Comparison of ENCODE assay signal across 27 cellular contexts in genomic region chr15:80310776-80311175, GRCh38. TPM values are rescaled to one million over a fixed set of nuclear protein-coding genes. Genes with fewer than 3 reads are reported as not detected.
DNase-seq lines count a peak whose midpoint lies in the region; ATAC-seq, FAIRE-seq and TF ChIP-seq lines count a peak whose summit lies in the region.
"Had no signal": no experiment of that assay in that cellular context is flagged by ENCODE, and none has a peak within 500 bp of the region (broad histone marks: within the 10 kb centered on the region; RNA-seq: fewer than 3 reads in every experiment).

No MANE protein-coding gene starts in this region.

- H3K4me1 ChIP-seq in K562 (replicated peaks in 1 of 2; ENCODE audit: control insufficient read depth in 2 of 2, insufficient read depth in 2 of 2, low read length in 2 of 2) (0 out of 5 replicates have a peak, but pooled peaks cover 0 to 4% of the 10 kb centered on the region in 2 experiments), testis (peaks cover 3% of the 10 kb centered on the region)
- H3K4me1 ChIP-seq: SJSA1 had no signal

- no peak overlapping the region for H2AFZ ChIP-seq in K562 (ENCODE audit: low read depth, low read length)
- H2AFZ ChIP-seq: PC-9 had no signal

- H3K27me3 ChIP-seq in K562 (ENCODE audit: control insufficient read depth in 2 of 2, insufficient read depth in 2 of 2, low read length in 2 of 2), result peaks cover 0 to 16% of the 10 kb centered on the region in 2 experiments
- H3K27me3 ChIP-seq in testis, result no peaks in the 10 kb centered on the region
- H3K27me3 ChIP-seq: SJSA1 had no signal

- TF ChIP-seq EP300 in K562 (IDR thresholded peaks at IDR 0.05; ENCODE audit: low read length), result no peak

- BruUV-seq in K562 (replicated peaks; lab: Mats Ljungman, UMichigan), result no TSS peak

- WGBS in K562 (ENCODE audit: insufficient coverage, low coverage, missing lambda C conversion rate), result 2% methylated on average over 7 of the region's 7 CpGs
- WGBS in testis, 2 donors, result 71 to 81% methylated on average over 7 of the region's 7 CpGs

- H3K9me3 ChIP-seq in K562 (replicated peaks; ENCODE audit: control insufficient read depth, insufficient read depth, low read depth, low read length) (no peaks in the 10 kb centered on the region), testis (no peaks in the 10 kb centered on the region)
- H3K9me3 ChIP-seq: SJSA1 had no signal

- no peak overlapping the region for H3K4me3 ChIP-seq in K562
- no peak overlapping the region for H3K4me3 ChIP-seq in testis
- H3K4me3 ChIP-seq: PC-9, SJSA1 had no signal

- intact Hi-C loops in K562 (cut with micrococcal nuclease), result no loop called here
- intact Hi-C loops in testis (cut with DNase I; ENCODE audit: low total_unique reads), result no loop called here

- H3K9ac ChIP-seq in K562 (ENCODE audit: insufficient read depth in 1 of 2, low read depth in 2 of 2, low read length in 2 of 2), result no peak overlapping the region

- DNase-seq in Daoy (ENCODE audit: low read depth) (peak; percentile 14), M059J (ENCODE audit: low read depth) (peak; percentile 21), K562 (ENCODE audit: extremely low read depth in 1 of 4, low spot score in 3 of 4) (no peak), testis (no peak), COLO829 (ENCODE audit: low spot score) (no peak), DMS153 treated with DMSO at 0.1 percent for 48 hours (lab: John Stamatoyannopoulos, UW; ENCODE audit: unreplicated experiment) (no peak)
- DNase-seq: C1 segment of cervical spinal cord; Calu3; CD8-positive, alpha-beta T cell; DND-41; H7; NCI-H1105; NCI-H1436 treated with DMSO at 0.1 percent for 48 hours; NCI-H1930; NCI-H2107; NCI-H524; NCI-H774; PC-9; Right ventricle myocardium superior; RPMI8226; T-cell had no signal

- no peak for TF ChIP-seq CTCF in K562 (IDR thresholded peaks at IDR 0.05 in 2 of 3, conservative IDR thresholded peaks at IDR 0.05 in 1 of 3; ENCODE audit: insufficient read depth in 2 of 3, low read depth in 1 of 3, low read length in 3 of 3)
- no peak for TF ChIP-seq CTCF in testis (IDR thresholded peaks at IDR 0.05)

- in situ Hi-C loops in K562 (cut with MboI), result no loop called here

- CTCF ChIA-PET in K562 (lab: Yijun Ruan, JAX; ENCODE audit: low intra/inter-chr PET ratio), result no interaction called here

- H3K36me3 ChIP-seq in K562 (ENCODE audit: control insufficient read depth, insufficient read depth, low read length) (no peaks in the 10 kb centered on the region), testis (ENCODE audit: low read depth, missing control alignments) (no peaks in the 10 kb centered on the region)
- H3K36me3 ChIP-seq: SJSA1 had no signal

- FAIRE-seq in K562 (lab: Jason Lieb, UNC), result no peak
- FAIRE-seq: GM19239, HepG2 had no signal

- no peak for TF ChIP-seq RAD21 in K562 (CRISPR knock-in tag; conservative IDR thresholded peaks at IDR 0.05 in 1 of 2, IDR thresholded peaks at IDR 0.05 in 1 of 2)

- no peaks in the 10 kb centered on the region for H3K9me1 ChIP-seq in K562 (ENCODE audit: control insufficient read depth, insufficient read depth, low read length)

- TF ChIP-seq POLR2A in K562 (conservative IDR thresholded peaks at IDR 0.05), result no peak
- no peak for TF ChIP-seq POLR2A in testis (IDR thresholded peaks at IDR 0.05)

- H4K20me1 ChIP-seq in K562 (replicated peaks; ENCODE audit: control insufficient read depth, insufficient read depth, low read length), result no peaks in the 10 kb centered on the region

- POLR2A ChIA-PET in K562 (lab: Yijun Ruan, JAX), result no interaction called here

- ATAC-seq in K562, result no peak
- ATAC-seq in HG03342 (IDR thresholded peaks at IDR 0.05; ENCODE audit: unreplicated experiment), result no peak
- ATAC-seq: CD8-positive, alpha-beta T cell; HepG2; T-cell had no signal

- H3K27ac ChIP-seq in K562 (ENCODE audit: extremely low read depth, low read depth, low read length), result no peak overlapping the region
- peak overlapping the region; percentile 16 to 53 for H3K27ac ChIP-seq in testis
- H3K27ac ChIP-seq: PC-9, SJSA1 had no signal

- no peak overlapping the region for H3K4me2 ChIP-seq in K562 (ENCODE audit: insufficient read depth, low read length)
- H3K4me2 ChIP-seq: PC-9 had no signal

- no peaks in the 10 kb centered on the region for H3K79me2 ChIP-seq in K562 (ENCODE audit: control insufficient read depth, insufficient read depth, low read length)

TF ChIP-seq in K562, 482 proteins besides CTCF, POLR2A, EP300 and RAD21 (continues in another document):
- 0 out of 2 replicates have a peak, but pooled peaks have one; percentile 32 for TF ChIP-seq ZKSCAN8 (CRISPR knock-in tag; IDR thresholded peaks at IDR 0.05)
- TF ChIP-seq DLX4 (CRISPR knock-in tag; IDR thresholded peaks at IDR 0.05), result no peak
- no peak for TF ChIP-seq ILF3 (IDR thresholded peaks at IDR 0.05; ENCODE audit: borderline replicate concordance)
- TF ChIP-seq, protein P1, sequence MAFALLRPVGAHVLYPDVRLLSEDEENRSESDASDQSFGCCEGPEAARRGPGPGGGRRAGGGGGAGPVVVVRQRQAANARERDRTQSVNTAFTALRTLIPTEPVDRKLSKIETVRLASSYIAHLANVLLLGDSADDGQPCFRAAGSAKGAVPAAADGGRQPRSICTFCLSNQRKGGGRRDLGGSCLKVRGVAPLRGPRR (CRISPR knock-in tag; IDR thresholded peaks at IDR 0.05), result no peak
- no peak for TF ChIP-seq PRMT5 (CRISPR knock-in tag; IDR thresholded peaks at IDR 0.05)
- TF ChIP-seq, protein P2, sequence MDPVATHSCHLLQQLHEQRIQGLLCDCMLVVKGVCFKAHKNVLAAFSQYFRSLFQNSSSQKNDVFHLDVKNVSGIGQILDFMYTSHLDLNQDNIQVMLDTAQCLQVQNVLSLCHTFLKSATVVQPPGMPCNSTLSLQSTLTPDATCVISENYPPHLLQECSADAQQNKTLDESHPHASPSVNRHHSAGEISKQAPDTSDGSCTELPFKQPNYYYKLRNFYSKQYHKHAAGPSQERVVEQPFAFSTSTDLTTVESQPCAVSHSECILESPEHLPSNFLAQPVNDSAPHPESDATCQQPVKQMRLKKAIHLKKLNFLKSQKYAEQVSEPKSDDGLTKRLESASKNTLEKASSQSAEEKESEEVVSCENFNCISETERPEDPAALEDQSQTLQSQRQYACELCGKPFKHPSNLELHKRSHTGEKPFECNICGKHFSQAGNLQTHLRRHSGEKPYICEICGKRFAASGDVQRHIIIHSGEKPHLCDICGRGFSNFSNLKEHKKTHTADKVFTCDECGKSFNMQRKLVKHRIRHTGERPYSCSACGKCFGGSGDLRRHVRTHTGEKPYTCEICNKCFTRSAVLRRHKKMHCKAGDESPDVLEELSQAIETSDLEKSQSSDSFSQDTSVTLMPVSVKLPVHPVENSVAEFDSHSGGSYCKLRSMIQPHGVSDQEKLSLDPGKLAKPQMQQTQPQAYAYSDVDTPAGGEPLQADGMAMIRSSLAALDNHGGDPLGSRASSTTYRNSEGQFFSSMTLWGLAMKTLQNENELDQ (CRISPR knock-in tag; IDR thresholded peaks at IDR 0.05; ENCODE audit: borderline replicate concordance), result no peak
- TF ChIP-seq, protein P3, sequence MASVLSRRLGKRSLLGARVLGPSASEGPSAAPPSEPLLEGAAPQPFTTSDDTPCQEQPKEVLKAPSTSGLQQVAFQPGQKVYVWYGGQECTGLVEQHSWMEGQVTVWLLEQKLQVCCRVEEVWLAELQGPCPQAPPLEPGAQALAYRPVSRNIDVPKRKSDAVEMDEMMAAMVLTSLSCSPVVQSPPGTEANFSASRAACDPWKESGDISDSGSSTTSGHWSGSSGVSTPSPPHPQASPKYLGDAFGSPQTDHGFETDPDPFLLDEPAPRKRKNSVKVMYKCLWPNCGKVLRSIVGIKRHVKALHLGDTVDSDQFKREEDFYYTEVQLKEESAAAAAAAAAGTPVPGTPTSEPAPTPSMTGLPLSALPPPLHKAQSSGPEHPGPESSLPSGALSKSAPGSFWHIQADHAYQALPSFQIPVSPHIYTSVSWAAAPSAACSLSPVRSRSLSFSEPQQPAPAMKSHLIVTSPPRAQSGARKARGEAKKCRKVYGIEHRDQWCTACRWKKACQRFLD (CRISPR knock-in tag; IDR thresholded peaks at IDR 0.05), result no peak
- TF ChIP-seq POLR2G (IDR thresholded peaks at IDR 0.05; ENCODE audit: low read depth, low read length), result no peak
- no peak for TF ChIP-seq MEF2A (IDR thresholded peaks at IDR 0.05; ENCODE audit: control insufficient read depth, low read depth, low read length)

RNA-seq across cellular contexts. Expression of gene CTXND1, which starts 58.8 kb away (rescaled TPM):
- not detected in 2 replicates for total RNA-seq in Daoy (2014; rRNA removed; shearing (Covaris generic))
- total RNA-seq in M059J (2014; rRNA removed; shearing (Covaris generic)), result not detected in 2 replicates
- not detected in 2 replicates for total RNA-seq in K562 (2011; cell fraction: chromatin; rRNA removed; ENCODE audit: low replicate concordance)
- not detected in 2 replicates for total RNA-seq in K562 (2011; cell fraction: nucleolus; rRNA removed)
- total RNA-seq in K562 (2011; cell fraction: nucleoplasm; rRNA removed), result not detected in 2 replicates
- total RNA-seq in K562 (2014; rRNA removed) (not detected in 2 replicates), K562 (2014; rRNA removed; fragmentation: Illumina TruSeq; extraction: Trizol) (not detected in 2 replicates), K562 (2015; rRNA removed; fragmentation: Illumina TruSeq; extraction: Trizol) (not detected in 2 replicates), K562 (2021) (not detected in 2 replicates), testis (under 1 TPM in 1 of 2 donors, not detected in 1; 0.06 TPM)
- polyA plus RNA-seq in K562 (2011; rRNA removed) (not detected in 2 replicates), K562 (2014; fragmentation: Illumina TruSeq; extraction: Trizol) (not detected in 2 replicates), K562 (2014; fragmentation: Nextera tagmentation; extraction: Ambion mirVana) (under 1 TPM; 0.04 TPM), K562 (2014; rRNA removed) (not detected in 2 replicates), testis (ENCODE audit: insufficient read depth, low read depth, low replicate concordance) (1.6 TPM)
- not detected in 2 replicates for polyA plus RNA-seq in K562 (2011; cell fraction: cytosol; rRNA removed)
- not detected in 2 replicates for polyA plus RNA-seq in K562 (2011; cell fraction: nucleus; rRNA removed)
- 0.07 TPM in 2 replicates for polyA plus RNA-seq in K562 (2012)
- polyA minus RNA-seq in K562 (2011; rRNA and poly(A)+ RNA removed), result not detected in 2 replicates
- not detected in 2 replicates for polyA minus RNA-seq in K562 (2011; cell fraction: cytosol; rRNA and poly(A)+ RNA removed)
- polyA minus RNA-seq in K562 (2011; cell fraction: nucleus; rRNA and poly(A)+ RNA removed), result not detected in 2 replicates
- total RNA-seq: A673; Calu3; CD8-positive, alpha-beta T cell; H7; HT-29; PC-9; SJSA1; T-cell had no signal

Comparison
In these comparisons a context has a peak if more than half of its experiments do, and no peak if none do; other contexts are left out.
1. DNase-seq: peak in Daoy (single experiment) and M059J (single experiment); none in K562 (0 of 4), testis (single experiment), COLO829 (single experiment) and DMS153 treated with DMSO at 0.1 percent for 48 hours (single experiment).